28 cellular contexts compared by ENCODE assay signal in genomic region chr4:76943790-76944189, GRCh38. TPM values are rescaled to one million over a fixed set of nuclear protein-coding genes. Genes with fewer than 3 reads are reported as not detected.
DNase-seq lines count a peak whose midpoint lies in the region; ATAC-seq, FAIRE-seq and TF ChIP-seq lines count a peak whose summit lies in the region.
"Had no signal": no experiment of that assay in that cellular context is flagged by ENCODE, and none has a peak within 500 bp of the region (broad histone marks: within the 10 kb centered on the region; RNA-seq: fewer than 3 reads in every experiment).

No MANE protein-coding gene starts in this region.

- H3K27ac Mint-ChIP-seq in chondrocyte (ENCODE audit: unreplicated experiment): no peak overlapping the region
- H3K27ac Mint-ChIP-seq: activated CD4-positive, alpha-beta T cell treated with anti-CD3 and anti-CD28 coated beads for 36 hours; CD14-positive monocyte; dendritic cell treated with granulocyte-macrophage colony-stimulating factor and Interleukin-4, amounts not matched to agents 40 ng/mL and 50 ng/mL, for 4 days; progenitor cell of endocrine pancreas had no signal

- H3K27me3 Mint-ChIP-seq in chondrocyte (ENCODE audit: low read depth): no peaks in the 10 kb centered on the region
- H3K27me3 Mint-ChIP-seq: progenitor cell of endocrine pancreas had no signal

- no peaks in the 10 kb centered on the region for H3K27me3 ChIP-seq in endothelial cell of umbilical vein (ENCODE audit: control insufficient read depth in 2 of 2, insufficient read depth in 2 of 2, low read length in 2 of 2)
- H3K27me3 ChIP-seq: upper lobe of left lung had no signal

- peaks cover 13% of the 10 kb centered on the region for H3K4me1 ChIP-seq in endothelial cell of umbilical vein (ENCODE audit: control insufficient read depth, extremely low read depth, insufficient read depth, low read length)

- FAIRE-seq in RCC 7860 (lab: Jason Lieb, UNC) (peak; percentile 22), endothelial cell of umbilical vein (lab: Jason Lieb, UNC) (no peak)
- FAIRE-seq: bronchial epithelial cell, GM19239, HepG2, kidney had no signal

- H3K9me3 Mint-ChIP-seq in chondrocyte (ENCODE audit: low read depth): peaks cover 11% of the 10 kb centered on the region

- no peak overlapping the region for H3K4me3 ChIP-seq in endothelial cell of umbilical vein (replicated peaks in 1 of 3; ENCODE audit: insufficient read depth in 1 of 3, low read depth in 1 of 3, low read length in 3 of 3)
- H3K4me3 ChIP-seq: upper lobe of left lung had no signal

- no peaks in the 10 kb centered on the region for H3K36me3 ChIP-seq in endothelial cell of umbilical vein (ENCODE audit: control insufficient read depth in 2 of 2, extremely low read depth in 1 of 2, insufficient read depth in 2 of 2, low read length in 2 of 2)
- H3K36me3 ChIP-seq: upper lobe of left lung had no signal

- H3K9ac ChIP-seq in endothelial cell of umbilical vein (replicated peaks; ENCODE audit: extremely low read depth, insufficient read depth, low read length): no peak overlapping the region

- peaks cover 11% of the 10 kb centered on the region for H3K79me2 ChIP-seq in endothelial cell of umbilical vein (ENCODE audit: control insufficient read depth, insufficient read depth, low read length)

- H4K20me1 ChIP-seq in endothelial cell of umbilical vein (replicated peaks; ENCODE audit: control insufficient read depth, extremely low read depth, insufficient read depth, low read length): no peaks in the 10 kb centered on the region

- H3K9me3 ChIP-seq in endothelial cell of umbilical vein (replicated peaks; ENCODE audit: control insufficient read depth, insufficient read depth, low read length): no peaks in the 10 kb centered on the region
- H3K9me3 ChIP-seq: upper lobe of left lung had no signal

- peaks cover 52% of the 10 kb centered on the region for H3K4me1 Mint-ChIP-seq in chondrocyte (ENCODE audit: low read depth)

- TF ChIP-seq CTCF in endothelial cell of umbilical vein (IDR thresholded peaks at IDR 0.05; ENCODE audit: extremely low read depth in 1 of 2, insufficient read depth in 1 of 2, low read depth in 1 of 2, low read length in 2 of 2) (no peak), chondrocyte (IDR thresholded peaks at IDR 0.05) (no peak), GM10266 (IDR thresholded peaks at IDR 0.05; ENCODE audit: control insufficient read depth, insufficient read depth, low read depth, missing control alignments) (no peak)

- no peak overlapping the region for H2AFZ ChIP-seq in endothelial cell of umbilical vein (ENCODE audit: low read depth, low read length)

- POLR2A ChIA-PET in endothelial cell of umbilical vein (lab: Charles Lee): no interaction called here

- CTCF ChIA-PET in endothelial cell of umbilical vein (lab: Charles Lee): interaction anchor here (1.2 kb wide), 1 partner anchor 101 kb away, joined by 4 read pairs; no protein-coding TSS in a partner anchor

- intact Hi-C loops in left cardiac atrium (cut with DNase I) (no loop called here), cardiac septum (cut with DNase I) (loop anchor here (10.0 kb wide), 2 partner anchors 359 to 429 kb away; no protein-coding TSS in a partner anchor), endothelial cell of umbilical vein (cut with micrococcal nuclease) (no loop called here)

- peak in 1 of 2 donors; percentile 46 for ATAC-seq in left cardiac atrium
- ATAC-seq: activated CD4-positive, alpha-beta T cell treated with anti-CD3 and anti-CD28 coated beads for 36 hours; HCT116; HepG2 had no signal

- TF ChIP-seq POLR2A in endothelial cell of umbilical vein (IDR thresholded peaks at IDR 0.05; ENCODE audit: low read depth, low read length): no peak

- no peak overlapping the region for H3K4me2 ChIP-seq in endothelial cell of umbilical vein (ENCODE audit: insufficient read depth, low read length)

- dilution Hi-C loops in endothelial cell of umbilical vein (cut with MboI; ENCODE audit: extremely low pct_ligation_motif_present, low sequenced_read_pairs): no loop called here

- no peak overlapping the region for H3K27ac ChIP-seq in endothelial cell of umbilical vein (ENCODE audit: insufficient read depth, low read depth, low read length)
- H3K27ac ChIP-seq: upper lobe of left lung had no signal

- H3K36me3 Mint-ChIP-seq in chondrocyte (ENCODE audit: low read depth): peaks cover 21% of the 10 kb centered on the region
- H3K36me3 Mint-ChIP-seq: CD14-positive monocyte had no signal

- DNase-seq in left cardiac atrium (peak; percentile 43), cardiac septum (ENCODE audit: low spot score) (no peak), RCC 7860 (ENCODE audit: low spot score) (peak; percentile 29), endothelial cell of umbilical vein (ENCODE audit: low read depth, low spot score) (peak; percentile 33), amniotic stem cell (lab: John Stamatoyannopoulos, UW) (no peak), chondrocyte (ENCODE audit: low spot score) (no peak), GM10266 (ENCODE audit: extremely low spot score) (no peak), SHP77 treated with DMSO at 0.1 percent for 48 hours (lab: John Stamatoyannopoulos, UW) (no peak)
- DNase-seq: ACHN; activated CD4-positive, alpha-beta T cell treated with anti-CD3 and anti-CD28 coated beads for 36 hours; activated CD8-positive, alpha-beta memory T cell treated with anti-CD3 and anti-CD28 coated beads for 24 hours; activated T-cell treated with anti-CD3 and anti-CD28 coated beads, Interleukin-2, amount 50 U/mL, for 1 hour; kidney; NCI-H1092 treated with DMSO at 0.1 percent for 48 hours; NCI-H187 treated with DMSO at 0.1 percent for 48 hours; SIG-M5; stimulated activated CD4-positive, alpha-beta T cell treated with anti-CD3 and anti-CD28 coated beads, Interleukin-1b, Interleukin-23, amount 100 ng/mL, for 48 hours; upper lobe of left lung had no signal

- no peak overlapping the region for H3K4me3 Mint-ChIP-seq in chondrocyte (ENCODE audit: unreplicated experiment)
- H3K4me3 Mint-ChIP-seq: activated CD4-positive, alpha-beta T cell treated with anti-CD3 and anti-CD28 coated beads for 36 hours; CD14-positive monocyte; dendritic cell treated with granulocyte-macrophage colony-stimulating factor and Interleukin-4, amounts not matched to agents 40 ng/mL and 50 ng/mL, for 4 days had no signal

- no peaks in the 10 kb centered on the region for H3K9me1 ChIP-seq in endothelial cell of umbilical vein (replicated peaks; ENCODE audit: control insufficient read depth, extremely low read depth, insufficient read depth, low read length)

- BruUV-seq in endothelial cell of umbilical vein (replicated peaks; lab: Mats Ljungman, UMichigan): no TSS peak

TF ChIP-seq in endothelial cell of umbilical vein, 7 proteins besides CTCF, POLR2A, EP300 and RAD21:
- no peak for TF ChIP-seq POLR2AphosphoS5 (IDR thresholded peaks at IDR 0.05; ENCODE audit: insufficient read depth, low read depth, low read length)
- TF ChIP-seq MAX (IDR thresholded peaks at IDR 0.05; ENCODE audit: insufficient read depth, insufficient read length): no peak
- no peak for TF ChIP-seq JUN (IDR thresholded peaks at IDR 0.05; ENCODE audit: borderline replicate concordance, insufficient read depth, insufficient read length, low read depth)
- no peak for TF ChIP-seq MYC (IDR thresholded peaks at IDR 0.05; ENCODE audit: low read depth, low read length)
- no peak for TF ChIP-seq FOS (IDR thresholded peaks at IDR 0.05; ENCODE audit: borderline replicate concordance, insufficient read depth, low read length)
- TF ChIP-seq GATA2 (IDR thresholded peaks at IDR 0.05; ENCODE audit: insufficient read depth, insufficient read length, low read depth, low read length): no peak
- TF ChIP-seq EZH2 (IDR thresholded peaks at IDR 0.05; ENCODE audit: borderline replicate concordance, low read depth, low read length, severe bottlenecking): no peak

RNA-seq across cellular contexts. Expression of gene SEPTIN11, which starts 5.8 kb away (rescaled TPM):
- total RNA-seq in left cardiac atrium (10 to 100 TPM; 59.6 to 65.6 TPM), cardiac septum (41.5 TPM), endothelial cell of umbilical vein (168 and 202 TPM in 2 replicates), chondrocyte (643 to 720 TPM (median 718 TPM) in 3 replicates)
- polyA plus RNA-seq in endothelial cell of umbilical vein: 55.9 and 69.4 TPM in 2 replicates
- polyA plus RNA-seq in endothelial cell of umbilical vein (2011; cell fraction: cytosol; rRNA removed): 90.2 and 102 TPM in 2 replicates
- polyA plus RNA-seq in endothelial cell of umbilical vein (2011; cell fraction: nucleus; rRNA removed): 92.9 and 109 TPM in 2 replicates
- 116 and 141 TPM in 2 replicates for polyA plus RNA-seq in endothelial cell of umbilical vein (2012)
- 201 and 218 TPM in 2 replicates for polyA minus RNA-seq in endothelial cell of umbilical vein
- polyA minus RNA-seq in endothelial cell of umbilical vein (2011; cell fraction: cytosol; rRNA and poly(A)+ RNA removed): 3.5 TPM
- 245 and 309 TPM in 2 replicates for polyA minus RNA-seq in endothelial cell of umbilical vein (2011; cell fraction: nucleus; rRNA and poly(A)+ RNA removed)

RNA-seq across cellular contexts. Expression of gene SOWAHB, which starts 45.8 kb away (rescaled TPM):
- not detected for total RNA-seq in left cardiac atrium
- 0.08 TPM for total RNA-seq in cardiac septum
- total RNA-seq in endothelial cell of umbilical vein: not detected in 2 replicates
- not detected in 2 replicates for polyA plus RNA-seq in endothelial cell of umbilical vein
- polyA plus RNA-seq in endothelial cell of umbilical vein (2011; cell fraction: cytosol; rRNA removed): not detected in 2 replicates
- not detected in 2 replicates for polyA plus RNA-seq in endothelial cell of umbilical vein (2011; cell fraction: nucleus; rRNA removed)
- not detected in 2 replicates for polyA plus RNA-seq in endothelial cell of umbilical vein (2012)
- polyA minus RNA-seq in endothelial cell of umbilical vein: 0.27 TPM in 1 of 2 replicates, not detected in the other
- polyA minus RNA-seq in endothelial cell of umbilical vein (2011; cell fraction: cytosol; rRNA and poly(A)+ RNA removed): not detected
- polyA minus RNA-seq in endothelial cell of umbilical vein (2011; cell fraction: nucleus; rRNA and poly(A)+ RNA removed): not detected in 2 replicates
- 2.6 to 4.8 TPM (median 4.8 TPM) in 3 replicates for total RNA-seq in chondrocyte
- total RNA-seq: activated CD4-positive, alpha-beta T cell treated with anti-CD3 and anti-CD28 coated beads for 36 hours; glomerular endothelial cell; LHCN-M2; T-helper 1 cell treated with Interleukin-12 subunit alpha and Interleukin-12 subunit beta and Interleukin-4 antibody, amounts not matched to agents 30 ng/mL and 1 ng/mL, for 36 hours had no signal
- polyA plus RNA-seq: CD14-positive monocyte had no signal

Comparison
In these comparisons a context has a peak if more than half of its experiments do, and no peak if none do; other contexts are left out.
1. DNase-seq: peak in left cardiac atrium (single experiment), RCC 7860 (single experiment) and endothelial cell of umbilical vein (single experiment); none in cardiac septum (single experiment), amniotic stem cell (single experiment), chondrocyte (single experiment), GM10266 (single experiment) and SHP77 treated with DMSO at 0.1 percent for 48 hours (single experiment).